In genomic region chr6:36627141-36627540, GRCh38 we compare ENCODE assay signal across 25 cellular contexts. TPM values are rescaled to one million over a fixed set of nuclear protein-coding genes. Genes with fewer than 3 reads are reported as not detected.
A peak's percentile ranks its signal among the peaks of the same experiment; 100 is the strongest.
DNase-seq lines count a peak whose midpoint lies in the region; ATAC-seq, FAIRE-seq and TF ChIP-seq lines count a peak whose summit lies in the region.
"Had no signal": no experiment of that assay in that cellular context is flagged by ENCODE, and none has a peak within 500 bp of the region (broad histone marks: within the 10 kb centered on the region; RNA-seq: fewer than 3 reads in every experiment).

No MANE protein-coding gene starts in this region.

- H3K27ac Mint-ChIP-seq in glutamatergic neuron (ENCODE audit: unreplicated experiment) = no peak overlapping the region
- H3K27ac Mint-ChIP-seq in activated T-cell treated with anti-CD3 and anti-CD28 coated beads, Interleukin-2, amount 50 U/mL, for 24 hours = no peak overlapping the region
- H3K27ac Mint-ChIP-seq in activated CD8-positive, alpha-beta T cell treated with anti-CD3 and anti-CD28 coated beads for 36 hours = no peak overlapping the region
- H3K27ac Mint-ChIP-seq: activated CD8-positive, alpha-beta memory T cell treated with anti-CD3 and anti-CD28 coated beads, Interleukin-2, amount 10 ng/mL, durations not matched to agents 7 days and 5 days had no signal

- H3K4me3 Mint-ChIP-seq in glutamatergic neuron (ENCODE audit: unreplicated experiment) = no peak overlapping the region
- no peak overlapping the region for H3K4me3 Mint-ChIP-seq in activated T-cell treated with anti-CD3 and anti-CD28 coated beads, Interleukin-2, amount 50 U/mL, for 24 hours
- H3K4me3 Mint-ChIP-seq in activated CD8-positive, alpha-beta T cell treated with anti-CD3 and anti-CD28 coated beads for 36 hours = no peak overlapping the region
- H3K4me3 Mint-ChIP-seq: activated CD8-positive, alpha-beta memory T cell treated with anti-CD3 and anti-CD28 coated beads, Interleukin-2, amount 10 ng/mL, durations not matched to agents 7 days and 5 days; neural progenitor cell had no signal

- no peaks in the 10 kb centered on the region for H3K36me3 Mint-ChIP-seq in glutamatergic neuron (ENCODE audit: unreplicated experiment)
- H3K36me3 Mint-ChIP-seq in activated T-cell treated with anti-CD3 and anti-CD28 coated beads, Interleukin-2, amount 50 U/mL, for 24 hours (ENCODE audit: low read depth) = no peaks in the 10 kb centered on the region
- no peaks in the 10 kb centered on the region for H3K36me3 Mint-ChIP-seq in activated CD8-positive, alpha-beta T cell treated with anti-CD3 and anti-CD28 coated beads for 36 hours (ENCODE audit: low read depth)
- H3K36me3 Mint-ChIP-seq: activated CD8-positive, alpha-beta memory T cell treated with anti-CD3 and anti-CD28 coated beads, Interleukin-2, amount 10 ng/mL, durations not matched to agents 7 days and 5 days; neural progenitor cell had no signal

- CTCF ChIA-PET in activated CD8-positive, alpha-beta T cell treated with anti-CD3 and anti-CD28 coated beads for 36 hours (lab: Charles Lee) = interaction anchor here (1.1 to 2.3 kb wide), 3 partner anchors 12 to 155 kb away, joined by 5 to 10 read pairs (median 5); no protein-coding TSS in a partner anchor

- no peaks in the 10 kb centered on the region for H3K36me3 ChIP-seq in heart right ventricle
- no peaks in the 10 kb centered on the region for H3K36me3 ChIP-seq in kidney (ENCODE audit: control insufficient read depth in 1 of 2, insufficient read depth in 2 of 2, low read length in 2 of 2)
- H3K36me3 ChIP-seq in sigmoid colon = no peaks in the 10 kb centered on the region
- H3K36me3 ChIP-seq in upper lobe of right lung = no peaks in the 10 kb centered on the region
- H3K36me3 ChIP-seq: adrenal gland, neural progenitor cell had no signal

- H3K9me3 ChIP-seq in heart right ventricle (no peaks in the 10 kb centered on the region), kidney (ENCODE audit: control insufficient read depth in 1 of 2, low read length in 2 of 2) (no peaks in the 10 kb centered on the region), sigmoid colon (no peaks in the 10 kb centered on the region), upper lobe of right lung (no peaks in the 10 kb centered on the region)
- H3K9me3 ChIP-seq: adrenal gland had no signal

- H3K4me1 ChIP-seq in heart right ventricle = peaks cover 0 to 70% (median 57%) of the 10 kb centered on the region in 9 donors
- peaks cover 11 to 21% of the 10 kb centered on the region in 2 donors for H3K4me1 ChIP-seq in kidney (ENCODE audit: control insufficient read depth in 1 of 2, insufficient read depth in 1 of 2, low read depth in 1 of 2, low read length in 2 of 2)
- peaks cover 0 to 35% (median 28%) of the 10 kb centered on the region in 4 donors for H3K4me1 ChIP-seq in sigmoid colon
- H3K4me1 ChIP-seq in upper lobe of right lung = peaks cover 41% of the 10 kb centered on the region
- H3K4me1 ChIP-seq: neural progenitor cell had no signal

- ATAC-seq in heart right ventricle = no peak
- ATAC-seq in Right ventricle myocardium superior (ENCODE audit: poor library complexity) = no peak
- no peak for ATAC-seq in upper lobe of right lung
- ATAC-seq in activated CD8-positive, alpha-beta T cell treated with anti-CD3 and anti-CD28 coated beads for 36 hours = no peak
- ATAC-seq: activated CD8-positive, alpha-beta memory T cell treated with anti-CD3 and anti-CD28 coated beads, Interleukin-2, amount 10 ng/mL, durations not matched to agents 7 days and 5 days had no signal

- intact Hi-C loops in heart right ventricle (cut with DNase I) (loop anchor here in 4 of 10 donors (5.0 to 10.0 kb wide), 2 partner anchors 50 to 228 kb away; partner anchors contain the start of gene CDKN1A (in 1 of the 4)), Right ventricle myocardium superior (cut with DNase I) (no loop called here), kidney (cut with DNase I) (no loop called here), sigmoid colon (cut with DNase I) (loop anchor here (5.0 to 10.0 kb wide), 2 partner anchors 110 to 228 kb away; no protein-coding TSS in a partner anchor), upper lobe of right lung (cut with DNase I) (loop anchor here (5.0 to 10.0 kb wide), 2 partner anchors 55 to 118 kb away; no protein-coding TSS in a partner anchor)
- intact Hi-C loops in activated CD8-positive, alpha-beta T cell treated with anti-CD3 and anti-CD28 coated beads for 36 hours (cut with micrococcal nuclease) = no loop called here

- TF ChIP-seq CTCF in heart right ventricle (IDR thresholded peaks at IDR 0.05) = no peak
- TF ChIP-seq CTCF in kidney (IDR thresholded peaks at IDR 0.05; ENCODE audit: borderline replicate concordance, extremely low read depth, insufficient read depth) = no peak
- no peak for TF ChIP-seq CTCF in sigmoid colon (IDR thresholded peaks at IDR 0.05)
- TF ChIP-seq CTCF in upper lobe of right lung (IDR thresholded peaks at IDR 0.05) = no peak
- TF ChIP-seq CTCF in glutamatergic neuron (IDR thresholded peaks at IDR 0.05; ENCODE audit: partially characterized antibody, unreplicated experiment) = no peak
- no peak for TF ChIP-seq CTCF in activated CD8-positive, alpha-beta T cell treated with anti-CD3 and anti-CD28 coated beads for 36 hours (IDR thresholded peaks at IDR 0.05)

- no peak for FAIRE-seq in kidney (lab: Jason Lieb, UNC)
- FAIRE-seq: A204.1, GM12891 had no signal

- POLR2A ChIA-PET in activated CD8-positive, alpha-beta T cell treated with anti-CD3 and anti-CD28 coated beads for 36 hours (lab: Charles Lee) = no interaction called here

- peak overlapping the region; percentile 38 to 48 for H3K9ac ChIP-seq in kidney (ENCODE audit: low read length in 2 of 2)
- H3K9ac ChIP-seq: neural progenitor cell had no signal

- no peak overlapping the region for H3K4me3 ChIP-seq in heart right ventricle
- H3K4me3 ChIP-seq in kidney (ENCODE audit: low read length in 2 of 2) = no peak overlapping the region
- no peak overlapping the region for H3K4me3 ChIP-seq in sigmoid colon
- no peak overlapping the region for H3K4me3 ChIP-seq in upper lobe of right lung
- H3K4me3 ChIP-seq: adrenal gland, neural progenitor cell, PC-9, SK-N-MC had no signal

- peak overlapping the region in 7 of 10 donors; percentile 42 to 87 (median 74) for H3K27ac ChIP-seq in heart right ventricle
- H3K27ac ChIP-seq in kidney (ENCODE audit: low read depth in 2 of 2, low read length in 2 of 2) = peak overlapping the region; percentile 75 to 89
- H3K27ac ChIP-seq in sigmoid colon = peak overlapping the region; percentile 72 to 79 (median 74)
- H3K27ac ChIP-seq in upper lobe of right lung = peak overlapping the region; percentile 58
- H3K27ac ChIP-seq: C4-2B, neural progenitor cell, PC-9, SK-N-MC had no signal

- WGBS in heart right ventricle, 2 donors = 97 to 98% methylated on average over 5 of the region's 5 CpGs
- WGBS in sigmoid colon, 2 donors = 93 to 96% methylated on average over 5 of the region's 5 CpGs

- DNase-seq in heart right ventricle (no peak), Right ventricle myocardium superior (no peak), kidney (peak; percentile 48), sigmoid colon (peak; percentile 24), upper lobe of right lung (peak; percentile 44), glutamatergic neuron (no peak)
- no peak for DNase-seq in activated T-cell treated with anti-CD3 and anti-CD28 coated beads, Interleukin-2, amount 50 U/mL, for 24 hours
- DNase-seq in activated CD8-positive, alpha-beta T cell treated with anti-CD3 and anti-CD28 coated beads for 36 hours = no peak
- DNase-seq: activated CD8-positive, alpha-beta memory T cell treated with anti-CD3 and anti-CD28 coated beads, Interleukin-2, amount 10 ng/mL, durations not matched to agents 7 days and 5 days; activated effector memory CD4-positive, alpha-beta T cell treated with Interleukin-2 at 50 U/mL for 16 hours; caudate nucleus; effector CD8-positive, alpha-beta T cell; GDM1; mesendoderm; NCI-H146; NCI-H82; PC-9; stimulated activated CD4-positive, alpha-beta T cell treated with anti-CD3 and anti-CD28 coated beads, Interleukin-1b, Interleukin-23, amount 100 ng/mL, for 48 hours; T1000 had no signal

- no peak for TF ChIP-seq POLR2A in sigmoid colon (IDR thresholded peaks at IDR 0.05)

- H3K27me3 Mint-ChIP-seq in glutamatergic neuron (ENCODE audit: unreplicated experiment) = peaks cover 10% of the 10 kb centered on the region
- H3K27me3 Mint-ChIP-seq in activated T-cell treated with anti-CD3 and anti-CD28 coated beads, Interleukin-2, amount 50 U/mL, for 24 hours = no peaks in the 10 kb centered on the region
- no peaks in the 10 kb centered on the region for H3K27me3 Mint-ChIP-seq in activated CD8-positive, alpha-beta T cell treated with anti-CD3 and anti-CD28 coated beads for 36 hours
- H3K27me3 Mint-ChIP-seq: activated CD8-positive, alpha-beta memory T cell treated with anti-CD3 and anti-CD28 coated beads, Interleukin-2, amount 10 ng/mL, durations not matched to agents 7 days and 5 days had no signal

- H3K4me1 Mint-ChIP-seq in glutamatergic neuron (ENCODE audit: low read depth, unreplicated experiment) = peaks cover 7% of the 10 kb centered on the region
- H3K4me1 Mint-ChIP-seq in activated T-cell treated with anti-CD3 and anti-CD28 coated beads, Interleukin-2, amount 50 U/mL, for 24 hours (ENCODE audit: low read depth) = peaks cover 18% of the 10 kb centered on the region
- H3K4me1 Mint-ChIP-seq in activated CD8-positive, alpha-beta T cell treated with anti-CD3 and anti-CD28 coated beads for 36 hours (ENCODE audit: low read depth) = peaks cover 13% of the 10 kb centered on the region

- no peaks in the 10 kb centered on the region for H3K27me3 ChIP-seq in heart right ventricle
- H3K27me3 ChIP-seq in sigmoid colon = no peaks in the 10 kb centered on the region
- H3K27me3 ChIP-seq in upper lobe of right lung = no peaks in the 10 kb centered on the region
- H3K27me3 ChIP-seq: adrenal gland, neural progenitor cell had no signal

- TF ChIP-seq EP300 in sigmoid colon (IDR thresholded peaks at IDR 0.05) = no peak

- H3K9me3 Mint-ChIP-seq in glutamatergic neuron (ENCODE audit: unreplicated experiment) = no peaks in the 10 kb centered on the region
- H3K9me3 Mint-ChIP-seq in activated T-cell treated with anti-CD3 and anti-CD28 coated beads, Interleukin-2, amount 50 U/mL, for 24 hours = no peaks in the 10 kb centered on the region
- no peaks in the 10 kb centered on the region for H3K9me3 Mint-ChIP-seq in activated CD8-positive, alpha-beta T cell treated with anti-CD3 and anti-CD28 coated beads for 36 hours
- H3K9me3 Mint-ChIP-seq: neural progenitor cell had no signal

RNA-seq across cellular contexts. Expression of gene SRSF3, which starts 33.0 kb away (rescaled TPM):
- total RNA-seq in heart right ventricle (100 to 1,000 TPM; 105 to 196 (median 131) TPM), Right ventricle myocardium superior (122 TPM), kidney (257 TPM), sigmoid colon (100 to 1,000 TPM; 101 to 168 (median 122) TPM), upper lobe of right lung (169 TPM), glutamatergic neuron (ENCODE audit: unreplicated experiment) (288 TPM)
- polyA plus RNA-seq in heart right ventricle (100 to 1,000 TPM; 122 to 175 TPM), kidney (ENCODE audit: insufficient read depth, low read depth, low replicate concordance) (222 TPM), sigmoid colon (100 to 1,000 TPM; 144 to 292 (median 165) TPM)
- 100 to 1,000 TPM; 402 to 404 TPM for total RNA-seq in activated CD8-positive, alpha-beta T cell treated with anti-CD3 and anti-CD28 coated beads for 36 hours

RNA-seq across cellular contexts. Expression of gene CDKN1A, which starts 51.4 kb away (rescaled TPM):
- 100 to 1,000 TPM in 2 of 10 donors, 10 to 100 TPM in 8; 27.1 to 105 (median 61.2) TPM for total RNA-seq in heart right ventricle
- 100 to 1,000 TPM in 1 of 2 donors, 10 to 100 TPM in 1; 23.3 to 357 TPM for polyA plus RNA-seq in heart right ventricle
- 54.5 TPM for total RNA-seq in Right ventricle myocardium superior
- 66.2 TPM for total RNA-seq in kidney
- 46.4 TPM for polyA plus RNA-seq in kidney (ENCODE audit: insufficient read depth, low read depth, low replicate concordance)
- total RNA-seq in sigmoid colon = 100 to 1,000 TPM in 1 of 4 donors, 10 to 100 TPM in 3; 35.7 to 390 (median 49.7) TPM
- 100 to 1,000 TPM; 255 to 429 (median 404) TPM for polyA plus RNA-seq in sigmoid colon
- 151 TPM for total RNA-seq in upper lobe of right lung
- 41.3 TPM for total RNA-seq in glutamatergic neuron (ENCODE audit: unreplicated experiment)
- 10 to 100 TPM; 42.3 to 47.4 TPM for total RNA-seq in activated CD8-positive, alpha-beta T cell treated with anti-CD3 and anti-CD28 coated beads for 36 hours

Comparison
In these comparisons a context has a peak if more than half of its experiments do, and no peak if none do; other contexts are left out.
1. DNase-seq: peak in kidney (single experiment), sigmoid colon (single experiment) and upper lobe of right lung (single experiment); none in heart right ventricle (0 of 2), Right ventricle myocardium superior (single experiment), glutamatergic neuron (single experiment), activated T-cell treated with anti-CD3 and anti-CD28 coated beads, Interleukin-2, amount 50 U/mL, for 24 hours (single experiment) and activated CD8-positive, alpha-beta T cell treated with anti-CD3 and anti-CD28 coated beads for 36 hours (single experiment).
2. intact Hi-C loops: an anchor here in sigmoid colon (5.0 to 10.0 kb wide) and upper lobe of right lung (5.0 to 10.0 kb wide); none called in Right ventricle myocardium superior, kidney and activated CD8-positive, alpha-beta T cell treated with anti-CD3 and anti-CD28 coated beads for 36 hours.
3. Peak in every context shown above with its lines, with median percentiles within 50 percentile points of each other: H3K27ac ChIP-seq.